Comparison of ENCODE assay signal across 15 cellular contexts in genomic region chr3:177068967-177069366, GRCh38.
DNase-seq lines count a peak whose midpoint lies in the region; ATAC-seq and TF ChIP-seq lines count a peak whose summit lies in the region.
"Had no signal": no experiment of that assay in that cellular context is flagged by ENCODE, and none has a peak within 500 bp of the region (broad histone marks: within the 10 kb centered on the region; RNA-seq: fewer than 3 reads in every experiment).

No MANE protein-coding gene starts in this region.

- H3K27ac Mint-ChIP-seq in activated naive CD4-positive, alpha-beta T cell treated with anti-CD3 and anti-CD28 coated beads for 36 hours = peak overlapping the region; percentile 19
- peak overlapping the region; percentile 6 for H3K27ac Mint-ChIP-seq in CD8-positive, alpha-beta T cell
- H3K27ac Mint-ChIP-seq in activated T-helper 17 cell treated with anti-CD3 and anti-CD28 coated beads, Interleukin-2, amount 50 U/mL, for 72 hours = peak overlapping the region; percentile 61
- H3K27ac Mint-ChIP-seq in memory B cell = peak overlapping the region; percentile 33
- H3K27ac Mint-ChIP-seq: HFFc6 had no signal

- no peaks in the 10 kb centered on the region for H3K27me3 ChIP-seq in CD8-positive, alpha-beta T cell (ENCODE audit: insufficient read depth, low read length)

- intact Hi-C loops in activated naive CD4-positive, alpha-beta T cell treated with anti-CD3 and anti-CD28 coated beads for 36 hours (cut with micrococcal nuclease) = no loop called here
- intact Hi-C loops in CD8-positive, alpha-beta T cell (cut with DNase I, micrococcal nuclease) = no loop called here

- no peak for DNase-seq in activated naive CD4-positive, alpha-beta T cell treated with anti-CD3 and anti-CD28 coated beads for 36 hours
- no peak for DNase-seq in activated naive CD4-positive, alpha-beta T cell (lab: John Stamatoyannopoulos, UW)
- no peak for DNase-seq in CD8-positive, alpha-beta T cell
- no peak for DNase-seq in memory B cell (ENCODE audit: low spot score in 2 of 2)
- DNase-seq in HK-2 (ENCODE audit: unreplicated experiment) = no peak
- DNase-seq in AG20443 (ENCODE audit: low spot score) = no peak
- DNase-seq in NCI-H2107 treated with DMSO at 0.1 percent for 48 hours (lab: John Stamatoyannopoulos, UW; ENCODE audit: unreplicated experiment) = no peak
- DNase-seq: ACHN, HFFc6, NCI-H1048, NCI-H1436 treated with DMSO at 0.1 percent for 48 hours, NCI-H2029 treated with DMSO at 0.1 percent for 48 hours, NCI-H510A treated with DMSO at 0.1 percent for 48 hours had no signal

- no peak overlapping the region for H3K27ac ChIP-seq in CD8-positive, alpha-beta T cell (ENCODE audit: low read depth, low read length)
- H3K27ac ChIP-seq: KMS-11 had no signal

- H3K36me3 Mint-ChIP-seq in activated naive CD4-positive, alpha-beta T cell treated with anti-CD3 and anti-CD28 coated beads for 36 hours (ENCODE audit: low read depth) = peaks cover 8% of the 10 kb centered on the region
- peaks cover 18% of the 10 kb centered on the region for H3K36me3 Mint-ChIP-seq in CD8-positive, alpha-beta T cell
- peaks cover 17% of the 10 kb centered on the region for H3K36me3 Mint-ChIP-seq in activated T-helper 17 cell treated with anti-CD3 and anti-CD28 coated beads, Interleukin-2, amount 50 U/mL, for 72 hours (ENCODE audit: low read depth)
- peaks cover 15% of the 10 kb centered on the region for H3K36me3 Mint-ChIP-seq in memory B cell

- H3K4me1 ChIP-seq in CD8-positive, alpha-beta T cell (ENCODE audit: insufficient read depth, low read length) = peaks cover 26% of the 10 kb centered on the region

- CTCF ChIA-PET in activated naive CD4-positive, alpha-beta T cell treated with anti-CD3 and anti-CD28 coated beads for 36 hours (lab: Charles Lee) = interaction anchor here (0.5 to 1.4 kb wide), 3 partner anchors 10 to 17 kb away, joined by 3 to 5 read pairs (median 3); no protein-coding TSS in a partner anchor
- CTCF ChIA-PET in CD8-positive, alpha-beta T cell (lab: Charles Lee) = interaction anchor here (0.6 kb wide), 2 partner anchors 14 to 50 kb away, joined by 3 read pairs; no protein-coding TSS in a partner anchor

- no peaks in the 10 kb centered on the region for H3K27me3 Mint-ChIP-seq in activated naive CD4-positive, alpha-beta T cell treated with anti-CD3 and anti-CD28 coated beads for 36 hours (ENCODE audit: low read depth)
- H3K27me3 Mint-ChIP-seq in CD8-positive, alpha-beta T cell (ENCODE audit: low read depth) = no peaks in the 10 kb centered on the region
- no peaks in the 10 kb centered on the region for H3K27me3 Mint-ChIP-seq in activated T-helper 17 cell treated with anti-CD3 and anti-CD28 coated beads, Interleukin-2, amount 50 U/mL, for 72 hours
- H3K27me3 Mint-ChIP-seq in memory B cell = no peaks in the 10 kb centered on the region

- POLR2A ChIA-PET in CD8-positive, alpha-beta T cell (lab: Charles Lee) = interaction anchor here (0.5 to 1.0 kb wide), 2 partner anchors 291 to 1084 kb away, joined by 3 read pairs; no protein-coding TSS in a partner anchor

- H3K36me3 ChIP-seq in CD8-positive, alpha-beta T cell (ENCODE audit: insufficient read depth, low read length) = no peaks in the 10 kb centered on the region

- no peak for TF ChIP-seq CTCF in CD8-positive, alpha-beta T cell (IDR thresholded peaks at IDR 0.05)

- no peaks in the 10 kb centered on the region for H3K9me3 Mint-ChIP-seq in activated naive CD4-positive, alpha-beta T cell treated with anti-CD3 and anti-CD28 coated beads for 36 hours
- H3K9me3 Mint-ChIP-seq in CD8-positive, alpha-beta T cell = no peaks in the 10 kb centered on the region
- H3K9me3 Mint-ChIP-seq in activated T-helper 17 cell treated with anti-CD3 and anti-CD28 coated beads, Interleukin-2, amount 50 U/mL, for 72 hours = no peaks in the 10 kb centered on the region
- no peaks in the 10 kb centered on the region for H3K9me3 Mint-ChIP-seq in memory B cell
- H3K9me3 Mint-ChIP-seq: HFFc6 had no signal

- peaks cover 63% of the 10 kb centered on the region for H3K4me1 Mint-ChIP-seq in activated naive CD4-positive, alpha-beta T cell treated with anti-CD3 and anti-CD28 coated beads for 36 hours (ENCODE audit: low read depth)
- H3K4me1 Mint-ChIP-seq in CD8-positive, alpha-beta T cell (ENCODE audit: low read depth) = peaks cover 72% of the 10 kb centered on the region
- H3K4me1 Mint-ChIP-seq in activated T-helper 17 cell treated with anti-CD3 and anti-CD28 coated beads, Interleukin-2, amount 50 U/mL, for 72 hours = peaks cover 28% of the 10 kb centered on the region
- peaks cover 27% of the 10 kb centered on the region for H3K4me1 Mint-ChIP-seq in memory B cell

- ATAC-seq in CD8-positive, alpha-beta T cell = no peak
- ATAC-seq in activated T-helper 17 cell treated with anti-CD3 and anti-CD28 coated beads, Interleukin-2, amount 50 U/mL, for 72 hours (replicated peaks) = peak; percentile 72
- ATAC-seq in memory B cell (ENCODE audit: low read depth) = no peak

- H3K4me3 Mint-ChIP-seq in activated naive CD4-positive, alpha-beta T cell treated with anti-CD3 and anti-CD28 coated beads for 36 hours = no peak overlapping the region
- no peak overlapping the region for H3K4me3 Mint-ChIP-seq in CD8-positive, alpha-beta T cell
- H3K4me3 Mint-ChIP-seq in activated T-helper 17 cell treated with anti-CD3 and anti-CD28 coated beads, Interleukin-2, amount 50 U/mL, for 72 hours = no peak overlapping the region
- no peak overlapping the region for H3K4me3 Mint-ChIP-seq in memory B cell
- H3K4me3 Mint-ChIP-seq: HFFc6 had no signal

- no peaks in the 10 kb centered on the region for H3K9me3 ChIP-seq in CD8-positive, alpha-beta T cell (ENCODE audit: low read length)

- H3K4me3 ChIP-seq in CD8-positive, alpha-beta T cell (ENCODE audit: low read depth, low read length) = no peak overlapping the region

Comparison
In these comparisons a context has a peak if more than half of its experiments do, and no peak if none do; other contexts are left out.
1. H3K27ac Mint-ChIP-seq: peak in every context shown above with its lines; median percentile 61 in activated T-helper 17 cell treated with anti-CD3 and anti-CD28 coated beads, Interleukin-2, amount 50 U/mL, for 72 hours; 33 in memory B cell; 19 in activated naive CD4-positive, alpha-beta T cell treated with anti-CD3 and anti-CD28 coated beads for 36 hours; 6 in CD8-positive, alpha-beta T cell.